In genomic region chr16:4676826-4677225, GRCh38 we compare ENCODE assay signal across 16 cellular contexts. TPM values are rescaled to one million over a fixed set of nuclear protein-coding genes. Genes with fewer than 3 reads are reported as not detected.
DNase-seq lines count a peak whose midpoint lies in the region; ATAC-seq and TF ChIP-seq lines count a peak whose summit lies in the region.
"Had no signal": no experiment of that assay in that cellular context is flagged by ENCODE, and none has a peak within 500 bp of the region (broad histone marks: within the 10 kb centered on the region; RNA-seq: fewer than 3 reads in every experiment).

No MANE protein-coding gene starts in this region.

- intact Hi-C loops in activated CD4-positive, alpha-beta T cell treated with anti-CD3 and anti-CD28 coated beads for 36 hours (cut with DNase I, micrococcal nuclease): loop anchor here (1.0 to 5.0 kb wide), 4 partner anchors 16 to 61 kb away; partner anchors contain the start of genes MGRN1 (in 1 of the 2) and NUDT16L1 (in 1 of the 2)
- intact Hi-C loops in activated CD8-positive, alpha-beta T cell treated with anti-CD3 and anti-CD28 coated beads for 36 hours (cut with micrococcal nuclease): no loop called here
- intact Hi-C loops in PC-9 (cut with micrococcal nuclease; ENCODE audit: unreplicated experiment): no loop called here

- H3K27ac ChIP-seq in right atrium auricular region (peak overlapping the region; percentile 80 to 94), PC-9 (no peak overlapping the region)
- H3K27ac ChIP-seq: ascending aorta had no signal

- H3K4me3 ChIP-seq in right atrium auricular region (no peak overlapping the region), PC-9 (no peak overlapping the region)
- H3K4me3 ChIP-seq: ascending aorta had no signal

- peaks cover 25% of the 10 kb centered on the region for H3K4me1 Mint-ChIP-seq in activated CD4-positive, alpha-beta T cell treated with anti-CD3 and anti-CD28 coated beads for 36 hours
- H3K4me1 Mint-ChIP-seq in activated CD8-positive, alpha-beta T cell treated with anti-CD3 and anti-CD28 coated beads for 36 hours (ENCODE audit: low read depth): peaks cover 39% of the 10 kb centered on the region
- peaks cover 28% of the 10 kb centered on the region for H3K4me1 Mint-ChIP-seq in stimulated activated effector memory CD8-positive, alpha-beta T cell treated with anti-CD3 and anti-CD28 coated beads, Interleukin-12 subunit alpha, Interleukin-12 subunit beta, amount 100 ng/mL, for 72 hours

- ATAC-seq in activated CD4-positive, alpha-beta T cell treated with anti-CD3 and anti-CD28 coated beads for 36 hours: peak; percentile 23
- ATAC-seq in activated CD8-positive, alpha-beta T cell treated with anti-CD3 and anti-CD28 coated beads for 36 hours: peak; percentile 27
- peak; percentile 5 for ATAC-seq in stimulated activated effector memory CD8-positive, alpha-beta T cell treated with anti-CD3 and anti-CD28 coated beads, Interleukin-12 subunit alpha, Interleukin-12 subunit beta, amount 100 ng/mL, for 72 hours
- ATAC-seq in HG02759 (IDR thresholded peaks at IDR 0.05; ENCODE audit: unreplicated experiment): no peak

- H3K36me3 ChIP-seq in right atrium auricular region (peaks cover 24% of the 10 kb centered on the region), PC-9 (ENCODE audit: low read depth) (no peaks in the 10 kb centered on the region; the same call in 1 of the 2 replicates)

- TF ChIP-seq CTCF in activated CD8-positive, alpha-beta T cell treated with anti-CD3 and anti-CD28 coated beads for 36 hours (IDR thresholded peaks at IDR 0.05): no peak
- TF ChIP-seq CTCF in right atrium auricular region (IDR thresholded peaks at IDR 0.05) (no peak), PC-9 (conservative IDR thresholded peaks at IDR 0.05) (no peak)

- no peaks in the 10 kb centered on the region for H3K79me2 ChIP-seq in PC-9 (ENCODE audit: low read depth)

- POLR2A ChIA-PET in activated CD4-positive, alpha-beta T cell treated with anti-CD3 and anti-CD28 coated beads for 36 hours (lab: Charles Lee): interaction anchor here (0.6 kb wide), 1 partner anchor 30 kb away, joined by 6 read pairs; no protein-coding TSS in a partner anchor
- POLR2A ChIA-PET in activated CD8-positive, alpha-beta T cell treated with anti-CD3 and anti-CD28 coated beads for 36 hours (lab: Charles Lee): interaction anchor here (0.7 to 1.8 kb wide), 8 partner anchors 10 to 61 kb away, joined by 3 to 8 read pairs (median 4); partner anchors contain the start of gene NUDT16L1
- POLR2A ChIA-PET in PC-9 (lab: Charles Lee; ENCODE audit: unreplicated experiment): no interaction called here

- H4K20me1 ChIP-seq in PC-9 (ENCODE audit: insufficient read depth): no peaks in the 10 kb centered on the region

- CTCF ChIA-PET in activated CD4-positive, alpha-beta T cell treated with anti-CD3 and anti-CD28 coated beads for 36 hours (lab: Charles Lee): interaction anchor here (1.5 kb wide), 1 partner anchor 16 kb away, joined by 6 read pairs; the partner anchor contains the start of gene NUDT16L1
- CTCF ChIA-PET in activated CD8-positive, alpha-beta T cell treated with anti-CD3 and anti-CD28 coated beads for 36 hours (lab: Charles Lee): interaction anchor here (1.3 kb wide), 1 partner anchor 26 kb away, joined by 5 read pairs; no protein-coding TSS in a partner anchor
- CTCF ChIA-PET in PC-9 (lab: Charles Lee): no interaction called here

- peaks cover 33% of the 10 kb centered on the region for H3F3A ChIP-seq in PC-9 (ENCODE audit: insufficient read depth, low read depth)

- no peak overlapping the region for H2AFZ ChIP-seq in PC-9

- H3K4me3 Mint-ChIP-seq in activated CD4-positive, alpha-beta T cell treated with anti-CD3 and anti-CD28 coated beads for 36 hours: peak overlapping the region; percentile 69
- H3K4me3 Mint-ChIP-seq in activated CD8-positive, alpha-beta T cell treated with anti-CD3 and anti-CD28 coated beads for 36 hours: peak overlapping the region; percentile 77
- peak overlapping the region; percentile 76 for H3K4me3 Mint-ChIP-seq in stimulated activated effector memory CD8-positive, alpha-beta T cell treated with anti-CD3 and anti-CD28 coated beads, Interleukin-12 subunit alpha, Interleukin-12 subunit beta, amount 100 ng/mL, for 72 hours
- H3K4me3 Mint-ChIP-seq: type B pancreatic cell had no signal

- peaks cover 0 to 35% of the 10 kb centered on the region in 2 donors for H3K4me1 ChIP-seq in right atrium auricular region
- peaks cover 30% of the 10 kb centered on the region for H3K4me1 ChIP-seq in PC-9 (replicated peaks; ENCODE audit: insufficient read depth)
- H3K4me1 ChIP-seq: ascending aorta had no signal

- no peaks in the 10 kb centered on the region for H3K27me3 Mint-ChIP-seq in activated CD4-positive, alpha-beta T cell treated with anti-CD3 and anti-CD28 coated beads for 36 hours
- H3K27me3 Mint-ChIP-seq in activated CD8-positive, alpha-beta T cell treated with anti-CD3 and anti-CD28 coated beads for 36 hours: no peaks in the 10 kb centered on the region
- H3K27me3 Mint-ChIP-seq: naive B cell, type B pancreatic cell had no signal

- H3K9me2 ChIP-seq in PC-9 (ENCODE audit: insufficient read depth): no peaks in the 10 kb centered on the region

- peak; percentile 38 for DNase-seq in activated CD4-positive, alpha-beta T cell treated with anti-CD3 and anti-CD28 coated beads for 36 hours
- no peak for DNase-seq in activated CD4-positive, alpha-beta T cell treated with anti-CD3 and anti-CD28 coated beads, Interleukin-2, amount 50 U/mL, for 1 hour
- DNase-seq in activated CD8-positive, alpha-beta T cell treated with anti-CD3 and anti-CD28 coated beads for 36 hours: peak; percentile 54
- DNase-seq in right atrium auricular region (ENCODE audit: low spot score) (no peak), NCI-H1436 treated with DMSO at 0.1 percent for 48 hours (lab: John Stamatoyannopoulos, UW) (no peak), PC-9 (no peak)
- no peak for DNase-seq in stimulated activated effector memory CD8-positive, alpha-beta T cell treated with anti-CD3 and anti-CD28 coated beads, Interleukin-12 subunit alpha, Interleukin-12 subunit beta, amount 100 ng/mL, for 72 hours (ENCODE audit: low spot score in 2 of 2)
- DNase-seq: 8988T, foreskin fibroblast, naive B cell, NCI-H1417 treated with DMSO at 0.1 percent for 48 hours, NCI-H524, T1000 had no signal

- no peaks in the 10 kb centered on the region for H3K27me3 ChIP-seq in right atrium auricular region
- H3K27me3 ChIP-seq in PC-9 (ENCODE audit: insufficient read depth, low read depth): no peaks in the 10 kb centered on the region
- H3K27me3 ChIP-seq: ascending aorta had no signal

- H3K4me2 ChIP-seq in PC-9: no peak overlapping the region

- no peaks in the 10 kb centered on the region for H3K9me3 ChIP-seq in right atrium auricular region
- no peaks in the 10 kb centered on the region for H3K9me3 ChIP-seq in PC-9 (ENCODE audit: insufficient read depth, low read depth)
- H3K9me3 ChIP-seq: ascending aorta had no signal

- H3K9me3 Mint-ChIP-seq in activated CD4-positive, alpha-beta T cell treated with anti-CD3 and anti-CD28 coated beads for 36 hours (ENCODE audit: low read depth): no peaks in the 10 kb centered on the region
- no peaks in the 10 kb centered on the region for H3K9me3 Mint-ChIP-seq in activated CD8-positive, alpha-beta T cell treated with anti-CD3 and anti-CD28 coated beads for 36 hours
- no peaks in the 10 kb centered on the region for H3K9me3 Mint-ChIP-seq in stimulated activated effector memory CD8-positive, alpha-beta T cell treated with anti-CD3 and anti-CD28 coated beads, Interleukin-12 subunit alpha, Interleukin-12 subunit beta, amount 100 ng/mL, for 72 hours
- H3K9me3 Mint-ChIP-seq: naive B cell, type B pancreatic cell had no signal

- no TSS peak for BruUV-seq in PC-9 (replicated peaks; lab: Mats Ljungman, UMichigan)

- peak overlapping the region; percentile 99 for H3K27ac Mint-ChIP-seq in activated CD4-positive, alpha-beta T cell treated with anti-CD3 and anti-CD28 coated beads for 36 hours
- peak overlapping the region; percentile 99 for H3K27ac Mint-ChIP-seq in activated CD8-positive, alpha-beta T cell treated with anti-CD3 and anti-CD28 coated beads for 36 hours
- H3K27ac Mint-ChIP-seq in stimulated activated effector memory CD8-positive, alpha-beta T cell treated with anti-CD3 and anti-CD28 coated beads, Interleukin-12 subunit alpha, Interleukin-12 subunit beta, amount 100 ng/mL, for 72 hours: peak overlapping the region; percentile 99
- H3K27ac Mint-ChIP-seq: type B pancreatic cell had no signal

- peaks cover 17% of the 10 kb centered on the region for H3K36me3 Mint-ChIP-seq in activated CD4-positive, alpha-beta T cell treated with anti-CD3 and anti-CD28 coated beads for 36 hours (ENCODE audit: low read depth)
- peaks cover 24% of the 10 kb centered on the region for H3K36me3 Mint-ChIP-seq in activated CD8-positive, alpha-beta T cell treated with anti-CD3 and anti-CD28 coated beads for 36 hours (ENCODE audit: low read depth)
- H3K36me3 Mint-ChIP-seq in stimulated activated effector memory CD8-positive, alpha-beta T cell treated with anti-CD3 and anti-CD28 coated beads, Interleukin-12 subunit alpha, Interleukin-12 subunit beta, amount 100 ng/mL, for 72 hours: peaks cover 75% of the 10 kb centered on the region
- H3K36me3 Mint-ChIP-seq: type B pancreatic cell had no signal

RNA-seq across cellular contexts. Expression of gene NUDT16L1, which starts 16.5 kb away (rescaled TPM):
- total RNA-seq in activated CD4-positive, alpha-beta T cell treated with anti-CD3 and anti-CD28 coated beads for 36 hours: 10 to 100 TPM; 16.4 to 22.5 TPM
- total RNA-seq in activated CD8-positive, alpha-beta T cell treated with anti-CD3 and anti-CD28 coated beads for 36 hours: 10 to 100 TPM; 22.3 to 25.6 TPM
- total RNA-seq in right atrium auricular region (10 to 100 TPM; 25.5 to 61.5 TPM), PC-9 (2021) (25.7 and 37.5 TPM in 2 replicates)

RNA-seq across cellular contexts. Expression of gene MGRN1, which starts 52.2 kb away (rescaled TPM):
- total RNA-seq in activated CD4-positive, alpha-beta T cell treated with anti-CD3 and anti-CD28 coated beads for 36 hours: 10 to 100 TPM; 65.0 to 75.4 TPM
- total RNA-seq in activated CD8-positive, alpha-beta T cell treated with anti-CD3 and anti-CD28 coated beads for 36 hours: 10 to 100 TPM; 67.6 to 70.8 TPM
- total RNA-seq in right atrium auricular region (10 to 100 TPM; 35.6 to 47.4 TPM), PC-9 (2021) (67.9 and 70.4 TPM in 2 replicates)

RNA-seq across cellular contexts. Expression of gene ANKS3, which starts 57.2 kb away (rescaled TPM):
- total RNA-seq in activated CD4-positive, alpha-beta T cell treated with anti-CD3 and anti-CD28 coated beads for 36 hours: 10 to 100 TPM; 12.1 to 14.1 TPM
- total RNA-seq in activated CD8-positive, alpha-beta T cell treated with anti-CD3 and anti-CD28 coated beads for 36 hours: 10 to 100 TPM; 13.0 to 13.8 TPM
- total RNA-seq in right atrium auricular region: 10 to 100 TPM in 1 of 2 donors, 1 to 10 TPM in 1; 6.7 to 13.5 TPM
- total RNA-seq in PC-9 (2021): 32.8 and 35.0 TPM in 2 replicates

RNA-seq across cellular contexts. Expression of gene DNAAF8, which starts 57.5 kb away (rescaled TPM):
- total RNA-seq in activated CD4-positive, alpha-beta T cell treated with anti-CD3 and anti-CD28 coated beads for 36 hours: under 1 TPM; 0.11 to 0.16 TPM
- under 1 TPM; 0.18 to 0.38 TPM for total RNA-seq in activated CD8-positive, alpha-beta T cell treated with anti-CD3 and anti-CD28 coated beads for 36 hours
- under 1 TPM; 0.39 to 0.44 TPM for total RNA-seq in right atrium auricular region
- total RNA-seq in PC-9 (2021): 1.8 and 2.4 TPM in 2 replicates
- total RNA-seq: ascending aorta had no signal

Comparison
In these comparisons a context has a peak if more than half of its experiments do, and no peak if none do; other contexts are left out.
1. DNase-seq: peak in activated CD4-positive, alpha-beta T cell treated with anti-CD3 and anti-CD28 coated beads for 36 hours (single experiment) and activated CD8-positive, alpha-beta T cell treated with anti-CD3 and anti-CD28 coated beads for 36 hours (single experiment); none in activated CD4-positive, alpha-beta T cell treated with anti-CD3 and anti-CD28 coated beads, Interleukin-2, amount 50 U/mL, for 1 hour (single experiment), right atrium auricular region (single experiment), stimulated activated effector memory CD8-positive, alpha-beta T cell treated with anti-CD3 and anti-CD28 coated beads, Interleukin-12 subunit alpha, Interleukin-12 subunit beta, amount 100 ng/mL, for 72 hours (0 of 2), NCI-H1436 treated with DMSO at 0.1 percent for 48 hours (single experiment) and PC-9 (0 of 2).
2. intact Hi-C loops: an anchor here in activated CD4-positive, alpha-beta T cell treated with anti-CD3 and anti-CD28 coated beads for 36 hours (1.0 to 5.0 kb wide); none called in activated CD8-positive, alpha-beta T cell treated with anti-CD3 and anti-CD28 coated beads for 36 hours and PC-9.
3. Peak in every context shown above with its lines, with median percentiles within 50 percentile points of each other: H3K27ac Mint-ChIP-seq and H3K4me3 Mint-ChIP-seq.